Comparison of ENCODE assay signal across 9 cellular contexts in the genomic region with DNA sequence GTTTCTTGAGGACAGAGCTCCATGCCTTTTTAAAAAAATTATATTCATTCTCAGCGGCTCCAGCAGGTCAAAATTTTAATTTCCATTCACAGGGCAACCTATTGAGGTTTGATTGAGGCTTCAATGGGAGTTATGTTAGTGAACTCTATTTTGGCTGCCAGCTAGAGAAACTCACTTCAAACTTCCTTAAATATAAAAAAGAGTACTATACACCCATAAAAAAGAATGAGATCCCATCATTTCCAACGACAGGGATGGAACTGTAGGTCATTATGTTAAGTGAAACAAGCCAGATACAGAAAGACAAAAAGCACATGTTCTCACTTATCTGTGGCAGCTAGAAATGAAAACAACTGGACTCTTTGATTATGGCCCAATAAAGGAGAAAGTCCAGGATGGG.
"Had no signal": no experiment of that assay in that cellular context is flagged by ENCODE, and none has a peak within 500 bp of the region (broad histone marks: within the 10 kb centered on the region; RNA-seq: fewer than 3 reads in every experiment).

No MANE protein-coding gene starts in this region.

- ATAC-seq: GM23338 had no signal

- H3K9me3 Mint-ChIP-seq: HFFc6 had no signal

- H2AFZ ChIP-seq: GM23338 had no signal

- H3K27ac Mint-ChIP-seq: GM23338, H9, HFFc6 had no signal

- DNase-seq: H9, HCEC 1CT, HFFc6, IMR-90, KBM-7 had no signal

- H3K4me3 Mint-ChIP-seq: GM23338, H9, HFFc6 had no signal

- FAIRE-seq: H1, H54, HTR-8/SVneo had no signal

- H3K4me3 ChIP-seq: GM23338 had no signal

- H3K4me2 ChIP-seq: GM23338 had no signal
